In genomic region chr15:79644091-79644490, GRCh38 we compare ENCODE assay signal across 8 cellular contexts.
DNase-seq lines count a peak whose midpoint lies in the region; ATAC-seq and TF ChIP-seq lines count a peak whose summit lies in the region.
"Had no signal": no experiment of that assay in that cellular context is flagged by ENCODE, and none has a peak within 500 bp of the region (broad histone marks: within the 10 kb centered on the region; RNA-seq: fewer than 3 reads in every experiment).

No MANE protein-coding gene starts in this region.

- DNase-seq in AG10803 (ENCODE audit: low read depth) (peak; percentile 67), HFF-Myc (ENCODE audit: extremely low read depth, low read depth) (peak; percentile 48), glomerular visceral epithelial cell (ENCODE audit: extremely low spot score) (peak; percentile 66), left cardiac atrium (no peak), neural progenitor cell (ENCODE audit: low spot score) (no peak)
- DNase-seq in activated CD8-positive, alpha-beta T cell treated with anti-CD3 and anti-CD28 coated beads, Interleukin-2, amount 10 ng/mL, durations not matched to agents 7 days and 5 days = peak; percentile 24

- H3K36me3 ChIP-seq in neural progenitor cell = no peaks in the 10 kb centered on the region

- no peaks in the 10 kb centered on the region for H3K9me3 Mint-ChIP-seq in activated CD8-positive, alpha-beta T cell treated with anti-CD3 and anti-CD28 coated beads, Interleukin-2, amount 10 ng/mL, durations not matched to agents 7 days and 5 days (ENCODE audit: insufficient read depth)
- peaks cover 3% of the 10 kb centered on the region for H3K9me3 Mint-ChIP-seq in neural progenitor cell

- H3K4me2 ChIP-seq in neural progenitor cell = no peak overlapping the region
- H3K4me2 ChIP-seq: GM23338 had no signal

- no peak overlapping the region for H3K4me3 Mint-ChIP-seq in activated CD8-positive, alpha-beta T cell treated with anti-CD3 and anti-CD28 coated beads, Interleukin-2, amount 10 ng/mL, durations not matched to agents 7 days and 5 days
- H3K4me3 Mint-ChIP-seq in neural progenitor cell = no peak overlapping the region
- H3K4me3 Mint-ChIP-seq: GM23338 had no signal

- H3K4me1 Mint-ChIP-seq in activated CD8-positive, alpha-beta T cell treated with anti-CD3 and anti-CD28 coated beads, Interleukin-2, amount 10 ng/mL, durations not matched to agents 7 days and 5 days (ENCODE audit: low read depth) = no peaks in the 10 kb centered on the region
- H3K4me1 Mint-ChIP-seq in neural progenitor cell = peaks cover 3% of the 10 kb centered on the region
- H3K4me1 Mint-ChIP-seq: GM23338 had no signal

- no peak overlapping the region for H3K27ac ChIP-seq in neural progenitor cell

- no peak for TF ChIP-seq CTCF in AG10803 (conservative IDR thresholded peaks at IDR 0.05; ENCODE audit: low read length)
- TF ChIP-seq CTCF in HFF-Myc (IDR thresholded peaks at IDR 0.05; ENCODE audit: low read depth, low read length, missing control alignments) = no peak
- TF ChIP-seq CTCF in neural progenitor cell (IDR thresholded peaks at IDR 0.05) = no peak

- POLR2A ChIA-PET in activated CD8-positive, alpha-beta T cell treated with anti-CD3 and anti-CD28 coated beads, Interleukin-2, amount 10 ng/mL, durations not matched to agents 7 days and 5 days (lab: Charles Lee) = no interaction called here

- H3F3A ChIP-seq in neural progenitor cell (ENCODE audit: low read depth) = no peaks in the 10 kb centered on the region

- ATAC-seq in activated CD8-positive, alpha-beta T cell treated with anti-CD3 and anti-CD28 coated beads, Interleukin-2, amount 10 ng/mL, durations not matched to agents 7 days and 5 days = no peak
- ATAC-seq in HG03139 (IDR thresholded peaks at IDR 0.05; ENCODE audit: unreplicated experiment) (no peak), left cardiac atrium (no peak)
- ATAC-seq: GM23338 had no signal

- H3K27ac Mint-ChIP-seq in activated CD8-positive, alpha-beta T cell treated with anti-CD3 and anti-CD28 coated beads, Interleukin-2, amount 10 ng/mL, durations not matched to agents 7 days and 5 days = no peak overlapping the region
- H3K27ac Mint-ChIP-seq in neural progenitor cell = no peak overlapping the region
- H3K27ac Mint-ChIP-seq: GM23338 had no signal

- H3K79me2 ChIP-seq in neural progenitor cell (ENCODE audit: low read depth) = no peaks in the 10 kb centered on the region

- H3K27me3 Mint-ChIP-seq in activated CD8-positive, alpha-beta T cell treated with anti-CD3 and anti-CD28 coated beads, Interleukin-2, amount 10 ng/mL, durations not matched to agents 7 days and 5 days (ENCODE audit: low read depth) = peaks cover 17% of the 10 kb centered on the region
- H3K27me3 Mint-ChIP-seq in neural progenitor cell (ENCODE audit: insufficient read depth, low read depth) = no peaks in the 10 kb centered on the region

- no peaks in the 10 kb centered on the region for H4K20me1 ChIP-seq in neural progenitor cell (ENCODE audit: low read depth)

- H3K36me3 Mint-ChIP-seq in activated CD8-positive, alpha-beta T cell treated with anti-CD3 and anti-CD28 coated beads, Interleukin-2, amount 10 ng/mL, durations not matched to agents 7 days and 5 days (ENCODE audit: low read depth) = no peaks in the 10 kb centered on the region
- H3K36me3 Mint-ChIP-seq in neural progenitor cell = no peaks in the 10 kb centered on the region

- CTCF ChIA-PET in activated CD8-positive, alpha-beta T cell treated with anti-CD3 and anti-CD28 coated beads, Interleukin-2, amount 10 ng/mL, durations not matched to agents 7 days and 5 days (lab: Charles Lee) = no interaction called here

- H3K9ac ChIP-seq in neural progenitor cell = no peak overlapping the region

- no peaks in the 10 kb centered on the region for H3K4me1 ChIP-seq in neural progenitor cell

- no peak overlapping the region for H3K4me3 ChIP-seq in AG10803 (ENCODE audit: low read length)
- H3K4me3 ChIP-seq in HFF-Myc (replicated peaks; ENCODE audit: low read depth, low read length) = no peak overlapping the region
- no peak overlapping the region for H3K4me3 ChIP-seq in neural progenitor cell
- H3K4me3 ChIP-seq: GM23338 had no signal

- intact Hi-C loops in left cardiac atrium (cut with DNase I) = no loop called here

- H3K27me3 ChIP-seq in neural progenitor cell = no peaks in the 10 kb centered on the region

- H3K9me3 ChIP-seq in neural progenitor cell (ENCODE audit: low read depth) = no peaks in the 10 kb centered on the region

- no peak overlapping the region for H2AFZ ChIP-seq in neural progenitor cell (replicated peaks)
- H2AFZ ChIP-seq: GM23338 had no signal

Comparison
In these comparisons a context has a peak if more than half of its experiments do, and no peak if none do; other contexts are left out.
1. DNase-seq: peak in AG10803 (single experiment), HFF-Myc (single experiment), activated CD8-positive, alpha-beta T cell treated with anti-CD3 and anti-CD28 coated beads, Interleukin-2, amount 10 ng/mL, durations not matched to agents 7 days and 5 days (single experiment) and glomerular visceral epithelial cell (single experiment); none in left cardiac atrium (single experiment) and neural progenitor cell (single experiment).